Comparison of ENCODE assay signal across 1 cellular context in genomic region chr11:118290923-118291322, GRCh38.
TF ChIP-seq lines count a peak whose summit lies in the region.

No MANE protein-coding gene starts in this region.

TF ChIP-seq in HepG2, 621 proteins besides CTCF, POLR2A, EP300 and RAD21 (continued from another document and continues in another):
- TF ChIP-seq ZNF770 (CRISPR knock-in tag; IDR thresholded peaks at IDR 0.05) (peak; percentile 96), CREM (IDR thresholded peaks at IDR 0.05) (no peak), CREM (CRISPR knock-in tag; IDR thresholded peaks at IDR 0.05) (no peak), ZNF546 (CRISPR knock-in tag; conservative IDR thresholded peaks at IDR 0.05) (no peak), SOX6 (IDR thresholded peaks at IDR 0.05) (no peak), SOX6 (CRISPR knock-in tag; IDR thresholded peaks at IDR 0.05) (peak; percentile 41; the same call in 1 of the 2 replicates), TFDP2 (CRISPR knock-in tag; IDR thresholded peaks at IDR 0.05) (peak; percentile 40; the same call in 1 of the 2 replicates), GFI1 (CRISPR knock-in tag; IDR thresholded peaks at IDR 0.05; ENCODE audit: borderline replicate concordance) (peak; percentile 69), ARID4A (CRISPR knock-in tag; IDR thresholded peaks at IDR 0.05; ENCODE audit: borderline replicate concordance) (no peak), ZNF225 (CRISPR knock-in tag; IDR thresholded peaks at IDR 0.05) (no peak), MTA3 (CRISPR knock-in tag; IDR thresholded peaks at IDR 0.05) (no peak), ETV5 (CRISPR knock-in tag; IDR thresholded peaks at IDR 0.05; ENCODE audit: borderline replicate concordance) (no peak; the same call in 1 of the 2 replicates), ZNF12 (CRISPR knock-in tag; IDR thresholded peaks at IDR 0.05) (no peak), SATB2 (CRISPR knock-in tag; IDR thresholded peaks at IDR 0.05) (no peak), TAF1 (CRISPR knock-in tag; IDR thresholded peaks at IDR 0.05) (no peak), THAP11 (CRISPR knock-in tag; IDR thresholded peaks at IDR 0.05) (no peak), KDM4B (CRISPR knock-in tag; IDR thresholded peaks at IDR 0.05) (no peak), NR2C2 (CRISPR knock-in tag; IDR thresholded peaks at IDR 0.05; ENCODE audit: borderline replicate concordance) (peak; percentile 44; the same call in 1 of the 2 replicates), HCFC1 (IDR thresholded peaks at IDR 0.05; ENCODE audit: low read depth, low read length) (no peak), ZNF512B (CRISPR knock-in tag; IDR thresholded peaks at IDR 0.05; ENCODE audit: borderline replicate concordance) (no peak), POLR2G (IDR thresholded peaks at IDR 0.05; ENCODE audit: low read depth, low read length) (no peak), THAP7 (CRISPR knock-in tag; IDR thresholded peaks at IDR 0.05) (no peak), NFYC (CRISPR knock-in tag; IDR thresholded peaks at IDR 0.05) (no peak), ZNF703 (CRISPR knock-in tag; IDR thresholded peaks at IDR 0.05; ENCODE audit: borderline replicate concordance) (no peak), PRPF4 (IDR thresholded peaks at IDR 0.05; ENCODE audit: low read depth, low read length, poor library complexity, severe bottlenecking) (no peak), ZMYM4 (CRISPR knock-in tag; IDR thresholded peaks at IDR 0.05) (peak; percentile 80), KDM1A (CRISPR knock-in tag; IDR thresholded peaks at IDR 0.05) (no peak), PRDM10 (CRISPR knock-in tag; IDR thresholded peaks at IDR 0.05; ENCODE audit: low read depth) (no peak), SNAPC5 (CRISPR knock-in tag; IDR thresholded peaks at IDR 0.05; ENCODE audit: borderline replicate concordance) (no peak), MIXL1 (CRISPR knock-in tag; IDR thresholded peaks at IDR 0.05) (peak; percentile 68; the same call in 1 of the 2 replicates), CBFB (CRISPR knock-in tag; IDR thresholded peaks at IDR 0.05) (no peak), TMF1 (CRISPR knock-in tag; IDR thresholded peaks at IDR 0.05; ENCODE audit: low read depth) (no peak), ZFP62 (CRISPR knock-in tag; IDR thresholded peaks at IDR 0.05) (no peak), ZNF10 (CRISPR knock-in tag; IDR thresholded peaks at IDR 0.05; ENCODE audit: borderline replicate concordance, low read depth) (no peak), ZNF710 (CRISPR knock-in tag; IDR thresholded peaks at IDR 0.05; ENCODE audit: borderline replicate concordance) (no peak; the same call in 1 of the 2 replicates), ZNF800 (CRISPR knock-in tag; IDR thresholded peaks at IDR 0.05) (no peak), BCL6 (CRISPR knock-in tag; IDR thresholded peaks at IDR 0.05) (0 out of 2 replicates have a peak, but pooled peaks have one; percentile 25), TCF7L2 (IDR thresholded peaks at IDR 0.05; ENCODE audit: low read depth, low read length) (no peak), PRMT3 (CRISPR knock-in tag; IDR thresholded peaks at IDR 0.05; ENCODE audit: borderline replicate concordance, low read depth) (no peak), GMEB1 (CRISPR knock-in tag; IDR thresholded peaks at IDR 0.05; ENCODE audit: borderline replicate concordance) (0 out of 2 replicates have a peak, but pooled peaks have one; percentile 31), KLF16 (CRISPR knock-in tag; IDR thresholded peaks at IDR 0.05) (peak in 1 of 2 experiments; percentile 55; a peak in 1 of 4 replicates), GATAD2A (CRISPR knock-in tag; IDR thresholded peaks at IDR 0.05) (peak; percentile 53), ZNF570 (CRISPR knock-in tag; IDR thresholded peaks at IDR 0.05; ENCODE audit: borderline replicate concordance) (no peak)
